In genomic region chr1:206508130-206508884, GRCh38 we compare ENCODE assay signal across 8 cellular contexts. TPM values are rescaled to one million over a fixed set of nuclear protein-coding genes. Genes with fewer than 3 reads are reported as not detected.
DNase-seq lines count a peak whose midpoint lies in the region; ATAC-seq and TF ChIP-seq lines count a peak whose summit lies in the region.

No MANE protein-coding gene starts in this region.

- H3K4me3 ChIP-seq in BJ (ENCODE audit: low read depth, low read length) (peak overlapping the region; percentile 36), OCI-LY1 (ENCODE audit: low read depth, low read length, poor library complexity, severe bottlenecking) (no peak overlapping the region), endodermal cell (ENCODE audit: low read length) (no peak overlapping the region), neural cell (ENCODE audit: low read length) (peak overlapping the region; percentile 70)

- H3K9me3 ChIP-seq in OCI-LY1 (ENCODE audit: low read length) (no peaks in the 10 kb centered on the region), endodermal cell (ENCODE audit: control insufficient read depth, low read length) (no peaks in the 10 kb centered on the region), neural cell (ENCODE audit: low read length) (no peaks in the 10 kb centered on the region)

- no peak overlapping the region for H3K9ac ChIP-seq in OCI-LY1 (ENCODE audit: low read length)
- H3K9ac ChIP-seq in endodermal cell (ENCODE audit: extremely low read depth, low read length, poor library complexity, severe bottlenecking) = no peak overlapping the region
- peak overlapping the region; percentile 49 for H3K9ac ChIP-seq in neural cell (ENCODE audit: low read length)

- H3K27ac ChIP-seq in OCI-LY1 (ENCODE audit: low read depth, low read length, poor library complexity, severe bottlenecking) (no peak overlapping the region), endodermal cell (ENCODE audit: low read depth, low read length) (no peak overlapping the region), neural cell (ENCODE audit: low read length) (no peak overlapping the region)

- H3K27me3 ChIP-seq in BJ (ENCODE audit: control insufficient read depth, insufficient read depth, low read length) (peaks cover 6% of the 10 kb centered on the region; the same call in 1 of the 2 replicates), OCI-LY1 (ENCODE audit: insufficient read depth, low read length) (peaks cover 13% of the 10 kb centered on the region; the same call in 1 of the 2 replicates), endodermal cell (ENCODE audit: control insufficient read depth, insufficient read depth, low read length, poor library complexity, severe bottlenecking) (peaks cover 76% of the 10 kb centered on the region), neural cell (ENCODE audit: insufficient read depth, low read depth, low read length) (peaks cover 46% of the 10 kb centered on the region)

- DNase-seq in BJ (ENCODE audit: low read depth) = no peak
- no peak for DNase-seq in endodermal cell
- DNase-seq in NCI-H1930 (lab: John Stamatoyannopoulos, UW) = no peak
- DNase-seq in central memory CD4-positive, alpha-beta T cell = no peak
- no peak for DNase-seq in stimulated activated CD4-positive, alpha-beta T cell treated with anti-CD3 and anti-CD28 coated beads, Interleukin-2, amount 100 ng/mL, for 48 hours

- no peak for TF ChIP-seq RAD21 in neural cell (conservative IDR thresholded peaks at IDR 0.05)

- H3F3A ChIP-seq in OCI-LY1 (ENCODE audit: insufficient read depth, low read length) (no peaks in the 10 kb centered on the region), neural cell (ENCODE audit: insufficient read depth, low read length, poor library complexity, severe bottlenecking) (peaks cover 5% of the 10 kb centered on the region)

- peak overlapping the region; percentile 58 for H3K4me2 ChIP-seq in OCI-LY1 (ENCODE audit: low read length)
- H3K4me2 ChIP-seq in neural cell (ENCODE audit: low read length) = peak overlapping the region; percentile 17

- H3K36me3 ChIP-seq in BJ (ENCODE audit: control insufficient read depth, insufficient read depth, low read length) (no peaks in the 10 kb centered on the region), OCI-LY1 (ENCODE audit: insufficient read depth, low read length) (no peaks in the 10 kb centered on the region), endodermal cell (ENCODE audit: control insufficient read depth, insufficient read depth, low read length) (no peaks in the 10 kb centered on the region), neural cell (ENCODE audit: insufficient read depth, low read length) (no peaks in the 10 kb centered on the region)

- TF ChIP-seq CTCF in BJ (IDR thresholded peaks at IDR 0.05; ENCODE audit: insufficient read depth, low read depth, low read length) (no peak), OCI-LY1 (IDR thresholded peaks at IDR 0.05; ENCODE audit: low read length) (no peak), endodermal cell (conservative IDR thresholded peaks at IDR 0.05) (no peak), neural cell (IDR thresholded peaks at IDR 0.05; ENCODE audit: poor library complexity, severe bottlenecking) (no peak)

- H3K4me3 Mint-ChIP-seq in endodermal cell = peak overlapping the region; percentile 54

- peaks cover 13% of the 10 kb centered on the region for H3K4me1 Mint-ChIP-seq in endodermal cell

- CTCF ChIA-PET in BJ (lab: Yijun Ruan, JAX) = interaction anchor here (0.6 to 1.2 kb wide), 5 partner anchors 7 to 90 kb away, joined by 3 to 4 read pairs (median 3); no protein-coding TSS in a partner anchor

- peaks cover 13% of the 10 kb centered on the region for H3K4me1 ChIP-seq in OCI-LY1 (ENCODE audit: insufficient read depth, low read length, severe bottlenecking)
- H3K4me1 ChIP-seq in endodermal cell (ENCODE audit: control insufficient read depth, insufficient read depth, low read length) = peaks cover 4% of the 10 kb centered on the region

- 71% methylated on average over 6 to 13 of the region's 15 CpGs for WGBS in endodermal cell (ENCODE audit: insufficient coverage in 1 of 2, insufficient read length in 1 of 2), 2 experiments

- H3K79me2 ChIP-seq in OCI-LY1 (ENCODE audit: insufficient read depth, low read length) = no peaks in the 10 kb centered on the region
- H3K79me2 ChIP-seq in neural cell (replicated peaks; ENCODE audit: insufficient read depth, low read length) = no peaks in the 10 kb centered on the region

- no peaks in the 10 kb centered on the region for H3K36me3 Mint-ChIP-seq in endodermal cell (ENCODE audit: low read depth)

- H3K9me2 ChIP-seq in OCI-LY1 (ENCODE audit: low read depth, low read length) (no peaks in the 10 kb centered on the region), neural cell (ENCODE audit: insufficient read depth, low read length) (no peaks in the 10 kb centered on the region)

- H2AFZ ChIP-seq in OCI-LY1 (ENCODE audit: low read length) (no peak overlapping the region), neural cell (ENCODE audit: low read depth, low read length) (no peak overlapping the region)

- POLR2A ChIA-PET in BJ (lab: Charles Lee) = no interaction called here

- ATAC-seq in HG03457 (IDR thresholded peaks at IDR 0.05; ENCODE audit: unreplicated experiment) = no peak

- no peaks in the 10 kb centered on the region for H4K20me1 ChIP-seq in OCI-LY1 (ENCODE audit: insufficient read depth, low read length)
- no peaks in the 10 kb centered on the region for H4K20me1 ChIP-seq in neural cell (ENCODE audit: insufficient read depth)

- no peak overlapping the region for H3K27ac Mint-ChIP-seq in endodermal cell

- peaks cover 79% of the 10 kb centered on the region for H3K27me3 Mint-ChIP-seq in endodermal cell (ENCODE audit: insufficient read depth)

- H3K9me3 Mint-ChIP-seq in endodermal cell = no peaks in the 10 kb centered on the region

- no peak for TF ChIP-seq EP300 in neural cell (conservative IDR thresholded peaks at IDR 0.05; ENCODE audit: poor library complexity, severe bottlenecking)

TF ChIP-seq in neural cell, 6 proteins besides CTCF, POLR2A, EP300 and RAD21:
- TF ChIP-seq POLR2AphosphoS5 (IDR thresholded peaks at IDR 0.05) (no peak), REST (IDR thresholded peaks at IDR 0.05; ENCODE audit: borderline replicate concordance) (no peak), EZH2 (IDR thresholded peaks at IDR 0.05; ENCODE audit: borderline replicate concordance, insufficient read depth, low read length, poor library complexity, severe bottlenecking) (no peak)

RNA-seq across cellular contexts. Expression of gene RASSF5, which starts 1.0 kb away (rescaled TPM):
- polyA plus RNA-seq in BJ (2011; rRNA removed) (1.2 and 2.1 TPM in 2 replicates), neural cell (3.2 and 4.0 TPM in 2 replicates)
- 1.6 and 2.0 TPM in 2 replicates for polyA minus RNA-seq in BJ (2011; rRNA and poly(A)+ RNA removed)
- under 1 TPM; 0.20 to 0.26 TPM for total RNA-seq in endodermal cell
- 0.50 TPM for polyA plus RNA-seq in endodermal cell (2013, experiment 1 of 2)
- 0.75 TPM for polyA plus RNA-seq in endodermal cell (2013, experiment 2 of 2)
- 6.5 and 8.5 TPM in 2 replicates for polyA minus RNA-seq in neural cell

RNA-seq across cellular contexts. Expression of gene IKBKE, which starts 38.0 kb away (rescaled TPM):
- polyA plus RNA-seq in BJ (2011; rRNA removed) (13.0 and 23.0 TPM in 2 replicates), neural cell (0.74 TPM in 1 of 2 replicates, not detected in the other)
- 18.2 and 32.1 TPM in 2 replicates for polyA minus RNA-seq in BJ (2011; rRNA and poly(A)+ RNA removed)
- 1 to 10 TPM; 5.0 to 8.5 TPM for total RNA-seq in endodermal cell
- polyA plus RNA-seq in endodermal cell (2013, experiment 1 of 2) = 2.7 TPM
- 1.9 TPM for polyA plus RNA-seq in endodermal cell (2013, experiment 2 of 2)
- not detected in 2 replicates for polyA minus RNA-seq in neural cell

Comparison
In these comparisons a context has a peak if more than half of its experiments do, and no peak if none do; other contexts are left out.
1. H3K4me3 ChIP-seq: peak in BJ (single experiment) and neural cell (single experiment); none in OCI-LY1 (single experiment) and endodermal cell (single experiment).